1 cellular context compared by ENCODE assay signal in the genomic region with DNA sequence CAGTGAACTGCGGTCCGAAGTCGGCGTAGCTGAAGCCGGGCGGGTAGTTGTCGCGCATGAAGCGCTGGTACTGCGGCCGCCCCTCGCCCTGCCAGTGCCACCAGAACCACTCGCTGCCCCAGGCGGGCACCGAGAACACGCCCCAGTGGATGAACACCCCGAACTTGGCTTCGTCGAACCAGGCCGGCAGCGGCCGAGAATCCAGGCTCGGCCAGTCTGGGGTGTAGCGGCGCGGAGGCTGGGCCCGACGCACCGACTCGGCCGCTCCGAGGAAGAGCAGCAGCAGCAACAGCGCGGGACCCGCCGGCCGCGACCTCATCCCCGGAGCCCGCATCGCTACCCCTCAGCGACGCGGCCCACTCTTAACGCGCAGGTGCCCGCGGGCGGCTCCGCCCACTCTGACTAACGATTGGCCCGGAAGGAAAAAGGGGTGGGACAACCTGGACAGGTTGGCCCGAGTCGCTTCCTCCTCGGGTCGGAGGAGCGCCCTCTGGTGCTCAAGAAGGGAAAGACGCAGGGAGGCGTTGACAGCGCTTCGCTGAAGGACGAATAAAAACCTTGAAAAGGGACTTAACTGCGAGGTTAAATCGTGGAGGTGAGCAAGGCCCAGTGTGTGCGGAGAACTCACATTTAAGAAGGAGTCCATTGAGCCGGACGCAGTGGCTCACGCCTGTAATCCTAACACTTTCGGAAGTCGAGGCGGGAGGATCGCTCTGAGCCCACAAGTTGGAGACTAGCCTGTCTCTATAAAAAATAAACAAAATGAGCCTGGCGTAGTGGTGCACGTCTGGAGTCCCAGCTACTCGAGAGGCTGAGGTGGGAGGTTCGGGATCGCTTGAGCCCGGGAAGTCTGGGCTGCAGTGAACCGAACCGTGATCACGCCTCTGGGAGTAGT.
TF ChIP-seq lines count a peak whose summit lies in the region.

A gene (minus strand): TSS at position 338 of the 895 bp plus-strand sequence. CDS start 4 bp downstream, at position 334.

TF ChIP-seq in HepG2, 621 proteins besides CTCF, POLR2A, EP300 and RAD21 (continued from another document and continues in another):
- TF ChIP-seq, protein P1, sequence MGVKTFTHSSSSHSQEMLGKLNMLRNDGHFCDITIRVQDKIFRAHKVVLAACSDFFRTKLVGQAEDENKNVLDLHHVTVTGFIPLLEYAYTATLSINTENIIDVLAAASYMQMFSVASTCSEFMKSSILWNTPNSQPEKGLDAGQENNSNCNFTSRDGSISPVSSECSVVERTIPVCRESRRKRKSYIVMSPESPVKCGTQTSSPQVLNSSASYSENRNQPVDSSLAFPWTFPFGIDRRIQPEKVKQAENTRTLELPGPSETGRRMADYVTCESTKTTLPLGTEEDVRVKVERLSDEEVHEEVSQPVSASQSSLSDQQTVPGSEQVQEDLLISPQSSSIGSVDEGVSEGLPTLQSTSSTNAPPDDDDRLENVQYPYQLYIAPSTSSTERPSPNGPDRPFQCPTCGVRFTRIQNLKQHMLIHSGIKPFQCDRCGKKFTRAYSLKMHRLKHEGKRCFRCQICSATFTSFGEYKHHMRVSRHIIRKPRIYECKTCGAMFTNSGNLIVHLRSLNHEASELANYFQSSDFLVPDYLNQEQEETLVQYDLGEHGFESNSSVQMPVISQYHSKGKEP (CRISPR knock-in tag; IDR thresholded peaks at IDR 0.05), result no peak
- TF ChIP-seq, protein P2, sequence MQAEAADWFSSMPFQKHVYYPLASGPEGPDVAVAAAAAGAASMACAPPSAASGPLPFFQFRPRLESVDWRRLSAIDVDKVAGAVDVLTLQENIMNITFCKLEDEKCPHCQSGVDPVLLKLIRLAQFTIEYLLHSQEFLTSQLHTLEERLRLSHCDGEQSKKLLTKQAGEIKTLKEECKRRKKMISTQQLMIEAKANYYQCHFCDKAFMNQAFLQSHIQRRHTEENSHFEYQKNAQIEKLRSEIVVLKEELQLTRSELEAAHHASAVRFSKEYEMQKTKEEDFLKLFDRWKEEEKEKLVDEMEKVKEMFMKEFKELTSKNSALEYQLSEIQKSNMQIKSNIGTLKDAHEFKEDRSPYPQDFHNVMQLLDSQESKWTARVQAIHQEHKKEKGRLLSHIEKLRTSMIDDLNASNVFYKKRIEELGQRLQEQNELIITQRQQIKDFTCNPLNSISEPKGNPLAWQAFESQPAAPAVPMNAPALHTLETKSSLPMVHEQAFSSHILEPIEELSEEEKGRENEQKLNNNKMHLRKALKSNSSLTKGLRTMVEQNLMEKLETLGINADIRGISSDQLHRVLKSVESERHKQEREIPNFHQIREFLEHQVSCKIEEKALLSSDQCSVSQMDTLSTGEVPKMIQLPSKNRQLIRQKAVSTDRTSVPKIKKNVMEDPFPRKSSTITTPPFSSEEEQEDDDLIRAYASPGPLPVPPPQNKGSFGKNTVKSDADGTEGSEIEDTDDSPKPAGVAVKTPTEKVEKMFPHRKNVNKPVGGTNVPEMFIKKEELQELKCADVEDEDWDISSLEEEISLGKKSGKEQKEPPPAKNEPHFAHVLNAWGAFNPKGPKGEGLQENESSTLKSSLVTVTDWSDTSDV (CRISPR knock-in tag; IDR thresholded peaks at IDR 0.05), result no peak
- TF ChIP-seq MAZ (IDR thresholded peaks at IDR 0.05; ENCODE audit: borderline replicate concordance, low read depth, low read length) (no peak), MAZ (CRISPR knock-in tag; IDR thresholded peaks at IDR 0.05; ENCODE audit: low read depth) (0 out of 2 replicates have a peak, but pooled peaks have one; percentile 51), TP53 (CRISPR knock-in tag; conservative IDR thresholded peaks at IDR 0.05) (peak; percentile 13; the same call in 1 of the 2 replicates), YY1 (IDR thresholded peaks at IDR 0.05; ENCODE audit: insufficient read depth, insufficient replicate concordance, low read depth, low read length) (no peak), ZNF383 (CRISPR knock-in tag; IDR thresholded peaks at IDR 0.05; ENCODE audit: borderline replicate concordance) (no peak), MLLT10 (CRISPR knock-in tag; IDR thresholded peaks at IDR 0.05) (no peak), ZNF44 (CRISPR knock-in tag; IDR thresholded peaks at IDR 0.05) (no peak), PLRG1 (conservative IDR thresholded peaks at IDR 0.05) (no peak), TOE1 (CRISPR knock-in tag; IDR thresholded peaks at IDR 0.05) (no peak), SUZ12 (IDR thresholded peaks at IDR 0.05; ENCODE audit: low read depth, low read length) (no peak), CHD4 (IDR thresholded peaks at IDR 0.05; ENCODE audit: borderline replicate concordance, low read length) (no peak), FOXP1 (IDR thresholded peaks at IDR 0.05) (no peak), FOXP1 (CRISPR knock-in tag; IDR thresholded peaks at IDR 0.05) (no peak), FIP1L1 (IDR thresholded peaks at IDR 0.05; ENCODE audit: borderline replicate concordance, insufficient read depth, low read depth, low read length) (no peak), ZSCAN12 (CRISPR knock-in tag; IDR thresholded peaks at IDR 0.05) (no peak), ZFP41 (CRISPR knock-in tag; IDR thresholded peaks at IDR 0.05; ENCODE audit: borderline replicate concordance) (0 out of 2 replicates have a peak, but pooled peaks have one; percentile 55), HOXA5 (CRISPR knock-in tag; IDR thresholded peaks at IDR 0.05) (peak; percentile 66; the same call in 1 of the 2 replicates), HNRNPK (IDR thresholded peaks at IDR 0.05; ENCODE audit: low read depth, low read length, poor library complexity, severe bottlenecking) (no peak), ZNF382 (CRISPR knock-in tag; IDR thresholded peaks at IDR 0.05; ENCODE audit: borderline replicate concordance) (no peak), ZNF672 (CRISPR knock-in tag; IDR thresholded peaks at IDR 0.05) (no peak), ZNF749 (CRISPR knock-in tag; IDR thresholded peaks at IDR 0.05; ENCODE audit: borderline replicate concordance) (no peak), ASH2L (IDR thresholded peaks at IDR 0.05; ENCODE audit: insufficient read length, low read depth, low read length) (peak; percentile 84), JUNB (CRISPR knock-in tag; IDR thresholded peaks at IDR 0.05; ENCODE audit: borderline replicate concordance) (no peak), ZNF790 (CRISPR knock-in tag; IDR thresholded peaks at IDR 0.05; ENCODE audit: borderline replicate concordance) (no peak; the same call in 1 of the 2 replicates), SETDB1 (CRISPR knock-in tag; IDR thresholded peaks at IDR 0.05; ENCODE audit: borderline replicate concordance) (0 out of 2 replicates have a peak, but pooled peaks have one; percentile 59), JARID2 (CRISPR knock-in tag; IDR thresholded peaks at IDR 0.05; ENCODE audit: insufficient replicate concordance) (no peak), SRF (IDR thresholded peaks at IDR 0.05; ENCODE audit: low read depth, low read length) (no peak), ZNF766 (CRISPR knock-in tag; IDR thresholded peaks at IDR 0.05; ENCODE audit: borderline replicate concordance) (0 out of 2 replicates have a peak, but pooled peaks have one; percentile 59), XBP1 (CRISPR knock-in tag; IDR thresholded peaks at IDR 0.05) (no peak), SYNCRIP (IDR thresholded peaks at IDR 0.05; ENCODE audit: insufficient read depth, low read depth, low read length) (no peak), ZNF431 (CRISPR knock-in tag; IDR thresholded peaks at IDR 0.05; ENCODE audit: borderline replicate concordance, low read depth) (no peak), ZNF30 (CRISPR knock-in tag; IDR thresholded peaks at IDR 0.05) (no peak), CHCHD3 (CRISPR knock-in tag; IDR thresholded peaks at IDR 0.05) (no peak), FOXA3 (CRISPR knock-in tag; IDR thresholded peaks at IDR 0.05) (no peak; the same call in 1 of the 2 replicates), ZSCAN30 (CRISPR knock-in tag; IDR thresholded peaks at IDR 0.05) (no peak), PITX1 (CRISPR knock-in tag; IDR thresholded peaks at IDR 0.05) (no peak), PAX8 (CRISPR knock-in tag; IDR thresholded peaks at IDR 0.05; ENCODE audit: borderline replicate concordance) (no peak), DNMT1 (CRISPR knock-in tag; IDR thresholded peaks at IDR 0.05) (peak; percentile 76; the same call in 1 of the 2 replicates), ETV5 (CRISPR knock-in tag; IDR thresholded peaks at IDR 0.05; ENCODE audit: borderline replicate concordance) (peak; percentile 49; the same call in 1 of the 2 replicates), ZFX (CRISPR knock-in tag; IDR thresholded peaks at IDR 0.05; ENCODE audit: low read depth) (peak; percentile 88), THYN1 (CRISPR knock-in tag; IDR thresholded peaks at IDR 0.05; ENCODE audit: borderline replicate concordance, low read depth) (no peak), ZNF331 (CRISPR knock-in tag; IDR thresholded peaks at IDR 0.05) (no peak), KDM6A (CRISPR knock-in tag; IDR thresholded peaks at IDR 0.05; ENCODE audit: low read depth) (no peak), ZNF563 (CRISPR knock-in tag; IDR thresholded peaks at IDR 0.05) (0 out of 2 replicates have a peak, but pooled peaks have one; percentile 81), DNMT3B (CRISPR knock-in tag; conservative IDR thresholded peaks at IDR 0.05) (no peak), SMAD3 (CRISPR knock-in tag; IDR thresholded peaks at IDR 0.05) (peak; percentile 86; the same call in 1 of the 2 replicates), RFXAP (CRISPR knock-in tag; IDR thresholded peaks at IDR 0.05; ENCODE audit: borderline replicate concordance) (no peak), CENPT (CRISPR knock-in tag; IDR thresholded peaks at IDR 0.05; ENCODE audit: low read depth) (no peak; the same call in 1 of the 2 replicates), ZNF619 (CRISPR knock-in tag; IDR thresholded peaks at IDR 0.05) (peak; percentile 50; the same call in 1 of the 2 replicates), ISL2 (CRISPR knock-in tag; IDR thresholded peaks at IDR 0.05) (no peak; the same call in none of the 2 replicates), HDAC6 (IDR thresholded peaks at IDR 0.05; ENCODE audit: low read depth, low read length) (no peak), ATAD3A (CRISPR knock-in tag; IDR thresholded peaks at IDR 0.05) (no peak)
- TF ChIP-seq, protein P3, sequence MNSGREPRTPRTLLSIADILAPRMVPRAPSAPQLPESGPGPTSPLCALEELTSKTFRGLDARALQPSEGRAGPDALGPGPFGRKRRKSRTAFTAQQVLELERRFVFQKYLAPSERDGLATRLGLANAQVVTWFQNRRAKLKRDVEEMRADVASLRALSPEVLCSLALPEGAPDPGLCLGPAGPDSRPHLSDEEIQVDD (CRISPR knock-in tag; IDR thresholded peaks at IDR 0.05; ENCODE audit: borderline replicate concordance), result no peak
- TF ChIP-seq, protein P4, sequence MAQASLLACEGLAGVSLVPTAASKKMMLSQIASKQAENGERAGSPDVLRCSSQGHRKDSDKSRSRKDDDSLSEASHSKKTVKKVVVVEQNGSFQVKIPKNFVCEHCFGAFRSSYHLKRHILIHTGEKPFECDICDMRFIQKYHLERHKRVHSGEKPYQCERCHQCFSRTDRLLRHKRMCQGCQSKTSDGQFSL (CRISPR knock-in tag; IDR thresholded peaks at IDR 0.05), result no peak; the same call in 1 of the 2 replicates
- TF ChIP-seq, protein P5, sequence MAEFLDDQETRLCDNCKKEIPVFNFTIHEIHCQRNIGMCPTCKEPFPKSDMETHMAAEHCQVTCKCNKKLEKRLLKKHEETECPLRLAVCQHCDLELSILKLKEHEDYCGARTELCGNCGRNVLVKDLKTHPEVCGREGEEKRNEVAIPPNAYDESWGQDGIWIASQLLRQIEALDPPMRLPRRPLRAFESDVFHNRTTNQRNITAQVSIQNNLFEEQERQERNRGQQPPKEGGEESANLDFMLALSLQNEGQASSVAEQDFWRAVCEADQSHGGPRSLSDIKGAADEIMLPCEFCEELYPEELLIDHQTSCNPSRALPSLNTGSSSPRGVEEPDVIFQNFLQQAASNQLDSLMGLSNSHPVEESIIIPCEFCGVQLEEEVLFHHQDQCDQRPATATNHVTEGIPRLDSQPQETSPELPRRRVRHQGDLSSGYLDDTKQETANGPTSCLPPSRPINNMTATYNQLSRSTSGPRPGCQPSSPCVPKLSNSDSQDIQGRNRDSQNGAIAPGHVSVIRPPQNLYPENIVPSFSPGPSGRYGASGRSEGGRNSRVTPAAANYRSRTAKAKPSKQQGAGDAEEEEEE (CRISPR knock-in tag; IDR thresholded peaks at IDR 0.05; ENCODE audit: borderline replicate concordance), result 0 out of 2 replicates have a peak, but pooled peaks have one; percentile 49
- TF ChIP-seq, protein P6, sequence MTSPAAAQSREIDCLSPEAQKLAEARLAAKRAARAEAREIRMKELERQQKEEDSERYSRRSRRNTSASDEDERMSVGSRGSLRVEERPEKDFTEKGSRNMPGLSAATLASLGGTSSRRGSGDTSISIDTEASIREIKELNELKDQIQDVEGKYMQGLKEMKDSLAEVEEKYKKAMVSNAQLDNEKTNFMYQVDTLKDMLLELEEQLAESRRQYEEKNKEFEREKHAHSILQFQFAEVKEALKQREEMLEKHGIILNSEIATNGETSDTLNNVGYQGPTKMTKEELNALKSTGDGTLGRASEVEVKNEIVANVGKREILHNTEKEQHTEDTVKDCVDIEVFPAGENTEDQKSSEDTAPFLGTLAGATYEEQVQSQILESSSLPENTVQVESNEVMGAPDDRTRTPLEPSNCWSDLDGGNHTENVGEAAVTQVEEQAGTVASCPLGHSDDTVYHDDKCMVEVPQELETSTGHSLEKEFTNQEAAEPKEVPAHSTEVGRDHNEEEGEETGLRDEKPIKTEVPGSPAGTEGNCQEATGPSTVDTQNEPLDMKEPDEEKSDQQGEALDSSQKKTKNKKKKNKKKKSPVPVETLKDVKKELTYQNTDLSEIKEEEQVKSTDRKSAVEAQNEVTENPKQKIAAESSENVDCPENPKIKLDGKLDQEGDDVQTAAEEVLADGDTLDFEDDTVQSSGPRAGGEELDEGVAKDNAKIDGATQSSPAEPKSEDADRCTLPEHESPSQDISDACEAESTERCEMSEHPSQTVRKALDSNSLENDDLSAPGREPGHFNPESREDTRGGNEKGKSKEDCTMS (CRISPR knock-in tag; conservative IDR thresholded peaks at IDR 0.05), result no peak
- TF ChIP-seq, protein P7, sequence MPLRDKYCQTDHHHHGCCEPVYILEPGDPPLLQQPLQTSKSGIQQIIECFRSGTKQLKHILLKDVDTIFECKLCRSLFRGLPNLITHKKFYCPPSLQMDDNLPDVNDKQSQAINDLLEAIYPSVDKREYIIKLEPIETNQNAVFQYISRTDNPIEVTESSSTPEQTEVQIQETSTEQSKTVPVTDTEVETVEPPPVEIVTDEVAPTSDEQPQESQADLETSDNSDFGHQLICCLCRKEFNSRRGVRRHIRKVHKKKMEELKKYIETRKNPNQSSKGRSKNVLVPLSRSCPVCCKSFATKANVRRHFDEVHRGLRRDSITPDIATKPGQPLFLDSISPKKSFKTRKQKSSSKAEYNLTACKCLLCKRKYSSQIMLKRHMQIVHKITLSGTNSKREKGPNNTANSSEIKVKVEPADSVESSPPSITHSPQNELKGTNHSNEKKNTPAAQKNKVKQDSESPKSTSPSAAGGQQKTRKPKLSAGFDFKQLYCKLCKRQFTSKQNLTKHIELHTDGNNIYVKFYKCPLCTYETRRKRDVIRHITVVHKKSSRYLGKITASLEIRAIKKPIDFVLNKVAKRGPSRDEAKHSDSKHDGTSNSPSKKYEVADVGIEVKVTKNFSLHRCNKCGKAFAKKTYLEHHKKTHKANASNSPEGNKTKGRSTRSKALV (CRISPR knock-in tag; IDR thresholded peaks at IDR 0.05), result no peak
